8 cellular contexts compared by ENCODE assay signal in genomic region chr2:190179754-190180312, GRCh38.
DNase-seq lines count a peak whose midpoint lies in the region; ATAC-seq, FAIRE-seq and TF ChIP-seq lines count a peak whose summit lies in the region.

No MANE protein-coding gene starts in this region.

- no peaks in the 10 kb centered on the region for H3K36me3 Mint-ChIP-seq in MCF 10A (ENCODE audit: insufficient read depth, unreplicated experiment)

- no peaks in the 10 kb centered on the region for H3K79me2 ChIP-seq in HepG2 (ENCODE audit: insufficient read depth, low read length)

- no peak overlapping the region for H3K27ac Mint-ChIP-seq in MCF 10A (ENCODE audit: low read depth, unreplicated experiment)

- no peaks in the 10 kb centered on the region for H3K36me3 ChIP-seq in breast epithelium
- no peaks in the 10 kb centered on the region for H3K36me3 ChIP-seq in adipocyte (ENCODE audit: control insufficient read depth, insufficient read depth, low read length, severe bottlenecking)
- H3K36me3 ChIP-seq in HepG2 (replicated peaks in 1 of 2; ENCODE audit: control insufficient read depth in 1 of 2, insufficient read depth in 2 of 2, low read length in 2 of 2), result no peaks in the 10 kb centered on the region
- no peaks in the 10 kb centered on the region for H3K36me3 ChIP-seq in testis (ENCODE audit: low read depth, missing control alignments)

- H3K27me3 ChIP-seq in breast epithelium (no peaks in the 10 kb centered on the region), adipocyte (replicated peaks; ENCODE audit: control insufficient read depth, insufficient read depth, low read length) (no peaks in the 10 kb centered on the region), HepG2 (ENCODE audit: control insufficient read depth in 1 of 2, insufficient read depth in 2 of 2, low read length in 2 of 2) (no peaks in the 10 kb centered on the region; a peak in 1 of 5 replicates), testis (no peaks in the 10 kb centered on the region)

- H3K4me3 ChIP-seq in breast epithelium (peak overlapping the region; percentile 47 to 82 (median 69)), adipocyte (ENCODE audit: low read length) (peak overlapping the region; percentile 85), HepG2 (replicated peaks in 1 of 3; ENCODE audit: insufficient read depth in 1 of 3, low read depth in 2 of 3, low read length in 3 of 3) (peak overlapping the region; percentile 63 to 89 (median 77)), testis (peak overlapping the region; percentile 54 to 55)

- H3K4me1 ChIP-seq in breast epithelium, result no peaks in the 10 kb centered on the region
- peaks cover 38% of the 10 kb centered on the region for H3K4me1 ChIP-seq in adipocyte (ENCODE audit: control insufficient read depth, insufficient read depth, low read length)
- H3K4me1 ChIP-seq in HepG2 (ENCODE audit: insufficient read depth, low read length), result peaks cover 23% of the 10 kb centered on the region
- H3K4me1 ChIP-seq in testis, result no peaks in the 10 kb centered on the region

- BruUV-seq in MCF 10A (replicated peaks; lab: Mats Ljungman, UMichigan) (no TSS peak), HepG2 (replicated peaks; lab: Mats Ljungman, UMichigan) (TSS peak; percentile 39)

- TF ChIP-seq POLR2A in breast epithelium (IDR thresholded peaks at IDR 0.05), result no peak
- no peak; a peak in 1 of 4 replicates for TF ChIP-seq POLR2A in HepG2 (IDR thresholded peaks at IDR 0.05; ENCODE audit: insufficient read depth in 1 of 2, low read depth in 2 of 2, low read length in 2 of 2)
- no peak for TF ChIP-seq POLR2A in testis (IDR thresholded peaks at IDR 0.05)

- intact Hi-C loops in breast epithelium (cut with DNase I; ENCODE audit: low total_unique reads), result no loop called here
- intact Hi-C loops in MCF 10A (cut with micrococcal nuclease), result no loop called here
- intact Hi-C loops in HepG2 (cut with micrococcal nuclease; ENCODE audit: unreplicated experiment), result loop anchor here (1.0 to 10.0 kb wide), 4 partner anchors 91 to 332 kb away; partner anchors contain the start of gene HIBCH
- intact Hi-C loops in testis (cut with DNase I; ENCODE audit: low total_unique reads), result no loop called here

- H3K9me3 ChIP-seq in breast epithelium (no peaks in the 10 kb centered on the region), adipocyte (ENCODE audit: control insufficient read depth, low read length) (no peaks in the 10 kb centered on the region), HepG2 (ENCODE audit: low read length) (no peaks in the 10 kb centered on the region), testis (no peaks in the 10 kb centered on the region)

- in situ Hi-C loops in HepG2 (cut with HindIII; ENCODE audit: extremely low pct_ligation_motif_present, low pct_unique_long_range_greater_than_20kb), result no loop called here

- no peaks in the 10 kb centered on the region for H3K4me1 Mint-ChIP-seq in MCF 10A (ENCODE audit: insufficient read depth, unreplicated experiment)

- peak overlapping the region; percentile 99 for H3K4me2 ChIP-seq in HepG2 (ENCODE audit: low read depth, low read length)

- TF ChIP-seq CTCF in breast epithelium (IDR thresholded peaks at IDR 0.05), result no peak
- TF ChIP-seq CTCF in MCF 10A (IDR thresholded peaks at IDR 0.05; ENCODE audit: unreplicated experiment), result no peak
- no peak for TF ChIP-seq CTCF in HepG2 (CRISPR knock-in tag; IDR thresholded peaks at IDR 0.05)
- no peak for TF ChIP-seq CTCF in testis (IDR thresholded peaks at IDR 0.05)

- H3K9ac ChIP-seq in adipocyte (ENCODE audit: low read length), result peak overlapping the region; percentile 83
- peak overlapping the region; percentile 72 for H3K9ac ChIP-seq in HepG2 (ENCODE audit: insufficient read depth, low read depth, low read length)

- TF ChIP-seq EP300 in HepG2 (IDR thresholded peaks at IDR 0.05; ENCODE audit: low read depth in 2 of 2, low read length in 2 of 2), result no peak
- no peak for TF ChIP-seq EP300 in HepG2 (CRISPR knock-in tag; IDR thresholded peaks at IDR 0.05; ENCODE audit: borderline replicate concordance)

- peak overlapping the region; percentile 67 for H2AFZ ChIP-seq in HepG2 (ENCODE audit: low read length)

- POLR2A ChIA-PET in MCF 10A (lab: Yijun Ruan, JAX), result no interaction called here
- POLR2A ChIA-PET in HepG2 (lab: Yijun Ruan, JAX), result interaction anchor here (0.6 to 2.5 kb wide), 14 partner anchors 9 to 1891 kb away, joined by 3 to 11 read pairs (median 4); partner anchors contain the start of genes ANKAR, HIBCH, NEMP2 and ORMDL1

- no peaks in the 10 kb centered on the region for H3K27me3 Mint-ChIP-seq in MCF 10A (ENCODE audit: insufficient read depth, unreplicated experiment)

- H3K27ac ChIP-seq in breast epithelium (peak overlapping the region; percentile 89 to 91), HepG2 (ENCODE audit: extremely low read length, insufficient read depth, low read length) (peak overlapping the region; percentile 64), testis (no peak overlapping the region)

- peak; percentile 5 for ATAC-seq in HepG2
- ATAC-seq in GM21423 (IDR thresholded peaks at IDR 0.05; ENCODE audit: unreplicated experiment), result no peak

- TF ChIP-seq RAD21 in HepG2 (CRISPR knock-in tag; IDR thresholded peaks at IDR 0.05), result no peak; the same call in none of the 2 replicates

- CTCF ChIA-PET in MCF 10A (lab: Yijun Ruan, JAX) (no interaction called here), HepG2 (lab: Yijun Ruan, JAX; ENCODE audit: low intra/inter-chr PET ratio, low total read pairs) (interaction anchor here (1.3 to 2.5 kb wide), 3 partner anchors 58 to 381 kb away, joined by 3 to 20 read pairs (median 7); no protein-coding TSS in a partner anchor)

- no peaks in the 10 kb centered on the region for H3K9me3 Mint-ChIP-seq in MCF 10A (ENCODE audit: unreplicated experiment)

- no peak for FAIRE-seq in HepG2 (lab: Jason Lieb, UNC)

- H4K20me1 ChIP-seq in HepG2 (ENCODE audit: insufficient read depth, low read length), result no peaks in the 10 kb centered on the region

- DNase-seq in breast epithelium (ENCODE audit: low spot score in 2 of 2) (no peak), MCF 10A (ENCODE audit: unreplicated experiment) (no peak), adipocyte (ENCODE audit: low read depth) (no peak), HepG2 (ENCODE audit: low spot score) (no peak), testis (no peak), cerebellar nuclear complex (lab: John Stamatoyannopoulos, UW) (no peak)
- DNase-seq in activated CD4-positive, alpha-beta T cell treated with anti-CD3 and anti-CD28 coated beads for 4 hours, result no peak

- H3K4me3 Mint-ChIP-seq in MCF 10A (ENCODE audit: unreplicated experiment), result no peak overlapping the region

- WGBS in HepG2 (ENCODE audit: low lambda C conversion rate), result 3% methylated on average over 11 of the region's 13 CpGs
- 29% methylated on average over 10 to 13 of the region's 13 CpGs for WGBS in testis, 2 donors

TF ChIP-seq in HepG2, 621 proteins besides CTCF, POLR2A, EP300 and RAD21 (continues in another document):
- TF ChIP-seq ZNF83 (CRISPR knock-in tag; IDR thresholded peaks at IDR 0.05; ENCODE audit: borderline replicate concordance), result no peak
- TF ChIP-seq ZNF280B (CRISPR knock-in tag; IDR thresholded peaks at IDR 0.05; ENCODE audit: borderline replicate concordance), result no peak
- peak; percentile 60 for TF ChIP-seq YY1 (IDR thresholded peaks at IDR 0.05; ENCODE audit: insufficient read depth, insufficient replicate concordance, low read depth, low read length)
- no peak for TF ChIP-seq BRD4 (CRISPR knock-in tag; IDR thresholded peaks at IDR 0.05)
- TF ChIP-seq ZNF547 (CRISPR knock-in tag; IDR thresholded peaks at IDR 0.05), result no peak
- TF ChIP-seq ZNF543 (CRISPR knock-in tag; IDR thresholded peaks at IDR 0.05), result 0 out of 2 replicates have a peak, but pooled peaks have one; percentile 61
- TF ChIP-seq MZF1 (CRISPR knock-in tag; IDR thresholded peaks at IDR 0.05; ENCODE audit: borderline replicate concordance), result no peak
- TF ChIP-seq ZNF354B (CRISPR knock-in tag; IDR thresholded peaks at IDR 0.05), result no peak
- TF ChIP-seq ZBTB39 (CRISPR knock-in tag; IDR thresholded peaks at IDR 0.05), result 0 out of 2 replicates have a peak, but pooled peaks have one; percentile 40
- TF ChIP-seq REPIN1 (CRISPR knock-in tag; IDR thresholded peaks at IDR 0.05; ENCODE audit: borderline replicate concordance, low read depth), result 0 out of 2 replicates have a peak, but pooled peaks have one; percentile 55
- TF ChIP-seq ZNF121 (CRISPR knock-in tag; IDR thresholded peaks at IDR 0.05), result peak; percentile 78; the same call in 1 of the 2 replicates
- peak; percentile 53; the same call in 1 of the 2 replicates for TF ChIP-seq ZNF775 (CRISPR knock-in tag; IDR thresholded peaks at IDR 0.05; ENCODE audit: borderline replicate concordance)
- peak; percentile 19; the same call in 1 of the 2 replicates for TF ChIP-seq ZNF136 (CRISPR knock-in tag; IDR thresholded peaks at IDR 0.05; ENCODE audit: low read depth)
- peak; percentile 98 for TF ChIP-seq MTF2 (CRISPR knock-in tag; IDR thresholded peaks at IDR 0.05; ENCODE audit: borderline replicate concordance)
- no peak for TF ChIP-seq PHF21A (CRISPR knock-in tag; IDR thresholded peaks at IDR 0.05)

Comparison
In these comparisons a context has a peak if more than half of its experiments do, and no peak if none do; other contexts are left out.
1. H3K27ac ChIP-seq: peak in breast epithelium (2 of 2) and HepG2 (single experiment); none in testis (0 of 2).
2. Peak in every context shown above with its lines, with median percentiles within 50 percentile points of each other: H3K4me3 ChIP-seq.